ENCODE assay signal across 8 cellular contexts in genomic region chr3:13896473-13897154, GRCh38. TPM values are rescaled to one million over a fixed set of nuclear protein-coding genes. Genes with fewer than 3 reads are reported as not detected.
DNase-seq lines count a peak whose midpoint lies in the region; ATAC-seq and TF ChIP-seq lines count a peak whose summit lies in the region.

No MANE protein-coding gene starts in this region.

- H3K9ac ChIP-seq in NT2/D1 (ENCODE audit: insufficient read length, low read depth): no peak overlapping the region

- DNase-seq in ELF-1 (ENCODE audit: low read depth, low spot score) (peak; percentile 78), NT2/D1 (ENCODE audit: low read depth, low spot score) (peak; percentile 75), globus pallidus (ENCODE audit: low spot score) (peak; percentile 65), ovary (peak in 4 of 5 donors; percentile 43 to 69 (median 52)), NCI-H187 (lab: John Stamatoyannopoulos, UW) (no peak)
- DNase-seq in activated effector memory CD4-positive, alpha-beta T cell treated with anti-CD3 and anti-CD28 coated beads, Interleukin-2, amount 50 U/mL, for 16 hours: peak; percentile 79

- H3K9me3 ChIP-seq in NT2/D1 (ENCODE audit: insufficient read depth, low read length) (peaks cover 34% of the 10 kb centered on the region), ovary (no peaks in the 10 kb centered on the region)

- H3K4me3 ChIP-seq in NT2/D1 (ENCODE audit: insufficient read length, low read depth) (no peak overlapping the region), ovary (peak overlapping the region; percentile 43)

- intact Hi-C loops in ovary (cut with DNase I): loop anchor here in 3 of 4 donors (5.0 to 10.0 kb wide), 6 partner anchors 221 to 1018 kb away; partner anchors contain the start of genes TMEM43 (in 2 of the 3) and CHCHD4 (in 1 of the 3)

- peak; percentile 52 to 64 (median 56) for TF ChIP-seq CTCF in ovary (IDR thresholded peaks at IDR 0.05)

- H3K36me3 ChIP-seq in NT2/D1 (ENCODE audit: insufficient read depth, insufficient read length, low read length): no peaks in the 10 kb centered on the region
- H3K36me3 ChIP-seq in ovary: no peaks in the 10 kb centered on the region

- TF ChIP-seq EP300 in ovary (IDR thresholded peaks at IDR 0.05): no peak

- no peak for TF ChIP-seq POLR2A in ovary (IDR thresholded peaks at IDR 0.05)

- H3K4me1 ChIP-seq in NT2/D1 (ENCODE audit: insufficient read depth, insufficient read length) (peaks cover 5% of the 10 kb centered on the region), ovary (ENCODE audit: insufficient read depth) (peaks cover 2% of the 10 kb centered on the region)

- H3K27me3 ChIP-seq in NT2/D1 (ENCODE audit: insufficient read depth, insufficient read length) (peaks cover 30% of the 10 kb centered on the region), ovary (no peaks in the 10 kb centered on the region)

- H3K27ac ChIP-seq in ovary: no peak overlapping the region

- ATAC-seq in HG03520 (IDR thresholded peaks at IDR 0.05; ENCODE audit: unreplicated experiment) (peak; percentile 40), HG03565 (IDR thresholded peaks at IDR 0.05; ENCODE audit: unreplicated experiment) (no peak)

- 12 to 18% (median 14%) methylated on average over 12 of the region's 12 CpGs for WGBS in ovary, 3 donors

RNA-seq across cellular contexts. Expression of gene WNT7A, which starts 16.7 kb away (rescaled TPM):
- under 1 TPM in 3 of 7 donors, not detected in 4; 0.22 to 0.83 (median 0.34) TPM for total RNA-seq in ovary
- polyA plus RNA-seq in ovary: not detected

Comparison
In these comparisons a context has a peak if more than half of its experiments do, and no peak if none do; other contexts are left out.
1. DNase-seq: peak in ELF-1 (single experiment), NT2/D1 (single experiment), activated effector memory CD4-positive, alpha-beta T cell treated with anti-CD3 and anti-CD28 coated beads, Interleukin-2, amount 50 U/mL, for 16 hours (single experiment), globus pallidus (single experiment) and ovary (4 of 5); none in NCI-H187 (0 of 2).